In the genomic region with DNA sequence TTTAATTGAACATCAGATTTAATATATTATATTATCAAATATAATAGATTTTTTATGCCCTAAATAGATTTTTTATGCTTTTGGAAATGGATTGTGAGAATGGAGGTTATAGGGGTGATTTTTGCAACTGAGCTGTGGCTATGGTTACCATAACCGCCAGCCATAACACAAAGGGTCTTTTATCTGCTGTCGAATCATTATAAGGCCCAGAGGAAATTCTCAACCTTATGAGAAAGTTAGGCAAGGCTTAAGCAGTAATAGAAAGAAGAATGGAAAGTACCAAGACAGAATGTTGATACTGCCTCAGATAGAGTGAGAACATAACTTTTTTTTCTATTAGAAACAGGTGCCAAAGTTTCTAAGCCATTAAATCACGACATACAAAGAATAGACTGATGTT, we compare ENCODE assay signal across 40 cellular contexts. TPM values are rescaled to one million over a fixed set of nuclear protein-coding genes. Genes with fewer than 3 reads are reported as not detected.
"Had no signal": no experiment of that assay in that cellular context is flagged by ENCODE, and none has a peak within 500 bp of the region (broad histone marks: within the 10 kb centered on the region; RNA-seq: fewer than 3 reads in every experiment).

No MANE protein-coding gene starts in this region.

- H3K36me3 ChIP-seq: adrenal gland, ascending aorta, brain microvascular endothelial cell, breast epithelium, cardiac muscle cell had no signal

- H3K4me1 ChIP-seq: adrenal gland, ascending aorta, body of pancreas, breast epithelium had no signal

- H3K27me3 ChIP-seq: adrenal gland, ascending aorta, body of pancreas, brain microvascular endothelial cell, breast epithelium, cardiac muscle cell had no signal

- H3K9me3 ChIP-seq: adrenal gland, ascending aorta, body of pancreas, breast epithelium had no signal

- DNase-seq: activated effector memory CD4-positive, alpha-beta T cell treated with anti-CD3 and anti-CD28 coated beads, Interleukin-2, amount 50 U/mL, for 16 hours; activated effector memory CD4-positive, alpha-beta T cell treated with Interleukin-2 at 50 U/mL for 16 hours; activated gamma-delta T cell; activated gamma-delta T cell treated with Interleukin-2 at 50 U/mL for 16 hours; activated naive CD4-positive, alpha-beta T cell; activated naive CD4-positive, alpha-beta T cell treated with anti-CD3 and anti-CD28 coated beads for 36 hours; activated naive CD4-positive, alpha-beta T cell treated with anti-CD3 and anti-CD28 coated beads, Interleukin-2, amount 10 ng/mL, durations not matched to agents 7 days and 5 days; activated naive CD4-positive, alpha-beta T cell treated with anti-CD3 and anti-CD28 coated beads, Interleukin-2, amount 50 U/mL, for 16 hours; activated naive CD4-positive, alpha-beta T cell treated with Interleukin-2 at 50 U/mL for 16 hours; activated naive CD8-positive, alpha-beta T cell treated with anti-CD3 and anti-CD28 coated beads for 36 hours; activated naive CD8-positive, alpha-beta T cell treated with anti-CD3 and anti-CD28 coated beads, Interleukin-2, amount 10 ng/mL, durations not matched to agents 7 days and 5 days; activated naive CD8-positive, alpha-beta T cell treated with anti-CD3 and anti-CD28 coated beads, Interleukin-2, amount 50 U/mL, for 24 hours; activated T-cell treated with anti-CD3 and anti-CD28 coated beads, Interleukin-2, amount 50 U/mL, for 1 hour; activated T-cell treated with anti-CD3 and anti-CD28 coated beads, Interleukin-2, amount 50 U/mL, for 24 hours; activated T-cell treated with anti-CD3 and anti-CD28 coated beads, Interleukin-2, amount 50 U/mL, for 4 hours; activated T-cell treated with anti-CD3 and anti-CD28 coated beads, Interleukin-2, amount 50 U/mL, for 48 hours; activated T-cell treated with anti-CD3 and anti-CD28 coated beads, Interleukin-2, amount 50 U/mL, for 72 hours; adrenal gland; amniotic stem cell; amygdala; anterior cingulate cortex; aorta; body of pancreas; brain microvascular endothelial cell; caudate nucleus; central memory CD4-positive, alpha-beta T cell; cerebellar nuclear complex had no signal

- H3K27ac ChIP-seq: adrenal gland, ascending aorta, body of pancreas, brain microvascular endothelial cell, breast epithelium, cardiac muscle cell had no signal

- H3K4me3 ChIP-seq: adrenal gland, ascending aorta, body of pancreas, breast epithelium, cardiac muscle cell had no signal

RNA-seq across cellular contexts. Expression of gene CXCL6, which starts 26.3 kb away (rescaled TPM):
- total RNA-seq: activated naive CD4-positive, alpha-beta T cell treated with anti-CD3 and anti-CD28 coated beads for 36 hours; activated naive CD4-positive, alpha-beta T cell treated with anti-CD3 and anti-CD28 coated beads, Interleukin-2, amount 50 U/mL, for 72 hours; activated naive CD8-positive, alpha-beta T cell treated with anti-CD3 and anti-CD28 coated beads for 36 hours; activated naive CD8-positive, alpha-beta T cell treated with anti-CD3 and anti-CD28 coated beads, Interleukin-2, amount 10 ng/mL, durations not matched to agents 7 days and 5 days; activated T-cell treated with anti-CD3 and anti-CD28 coated beads, Interleukin-2, amount 50 U/mL, for 4 hours; activated T-cell treated with anti-CD3 and anti-CD28 coated beads, Interleukin-2, amount 50 U/mL, for 72 hours; activated T-helper 1 cell treated with anti-CD3 and anti-CD28 coated beads, Interleukin-12 subunit alpha, Interleukin-12 subunit beta, Interleukin-2, Interleukin-4 antibody, amounts not matched to agents 30 ng/mL and 10 ng/mL and 1 ng/mL, durations not matched to agents 14 hours and 24 hours and 36 hours; activated T-helper 17 cell treated with anti-CD3 and anti-CD28 coated beads, Interleukin-2, amount 50 U/mL, for 72 hours; activated T-helper 2 cell treated with anti-CD3 and anti-CD28 coated beads, Interferon-gamma antibody, Interleukin-2, Interleukin-4, amounts not matched to agents 10 μg/mL and 5 μg/mL and 100 μg/mL, durations not matched to agents 14 hours and 24 hours and 36 hours; ascending aorta; bronchial epithelial cell; cardiac muscle cell; chondrocyte had no signal
- polyA plus RNA-seq: aorta, cardiac muscle cell had no signal

RNA-seq across cellular contexts. Expression of gene PF4V1, which starts 42.9 kb away (rescaled TPM):
- total RNA-seq: activated naive CD4-positive, alpha-beta T cell treated with anti-CD3 and anti-CD28 coated beads for 36 hours; activated naive CD4-positive, alpha-beta T cell treated with anti-CD3 and anti-CD28 coated beads, Interleukin-2, amount 50 U/mL, for 72 hours; activated naive CD8-positive, alpha-beta T cell treated with anti-CD3 and anti-CD28 coated beads for 36 hours; activated naive CD8-positive, alpha-beta T cell treated with anti-CD3 and anti-CD28 coated beads, Interleukin-2, amount 10 ng/mL, durations not matched to agents 7 days and 5 days; activated T-cell treated with anti-CD3 and anti-CD28 coated beads, Interleukin-2, amount 50 U/mL, for 4 hours; activated T-cell treated with anti-CD3 and anti-CD28 coated beads, Interleukin-2, amount 50 U/mL, for 72 hours; activated T-helper 1 cell treated with anti-CD3 and anti-CD28 coated beads, Interleukin-12 subunit alpha, Interleukin-12 subunit beta, Interleukin-2, Interleukin-4 antibody, amounts not matched to agents 30 ng/mL and 10 ng/mL and 1 ng/mL, durations not matched to agents 14 hours and 24 hours and 36 hours; activated T-helper 17 cell treated with anti-CD3 and anti-CD28 coated beads, Interleukin-2, amount 50 U/mL, for 72 hours; activated T-helper 2 cell treated with anti-CD3 and anti-CD28 coated beads, Interferon-gamma antibody, Interleukin-2, Interleukin-4, amounts not matched to agents 10 μg/mL and 5 μg/mL and 100 μg/mL, durations not matched to agents 14 hours and 24 hours and 36 hours; adrenal gland; ascending aorta; astrocyte; body of pancreas; breast epithelium; cardiac muscle cell; cardiac septum; cerebellum; chondrocyte had no signal
- polyA plus RNA-seq: adipose tissue, adrenal gland, aorta, cardiac muscle cell had no signal

RNA-seq across cellular contexts. Expression of gene CXCL1, which starts 59.0 kb away (rescaled TPM):
- total RNA-seq: activated naive CD4-positive, alpha-beta T cell treated with anti-CD3 and anti-CD28 coated beads for 36 hours; activated naive CD4-positive, alpha-beta T cell treated with anti-CD3 and anti-CD28 coated beads, Interleukin-2, amount 50 U/mL, for 72 hours; activated naive CD8-positive, alpha-beta T cell treated with anti-CD3 and anti-CD28 coated beads for 36 hours; activated naive CD8-positive, alpha-beta T cell treated with anti-CD3 and anti-CD28 coated beads, Interleukin-2, amount 10 ng/mL, durations not matched to agents 7 days and 5 days; activated T-cell treated with anti-CD3 and anti-CD28 coated beads, Interleukin-2, amount 50 U/mL, for 4 hours; activated T-cell treated with anti-CD3 and anti-CD28 coated beads, Interleukin-2, amount 50 U/mL, for 72 hours; activated T-helper 1 cell treated with anti-CD3 and anti-CD28 coated beads, Interleukin-12 subunit alpha, Interleukin-12 subunit beta, Interleukin-2, Interleukin-4 antibody, amounts not matched to agents 30 ng/mL and 10 ng/mL and 1 ng/mL, durations not matched to agents 14 hours and 24 hours and 36 hours; activated T-helper 17 cell treated with anti-CD3 and anti-CD28 coated beads, Interleukin-2, amount 50 U/mL, for 72 hours; activated T-helper 2 cell treated with anti-CD3 and anti-CD28 coated beads, Interferon-gamma antibody, Interleukin-2, Interleukin-4, amounts not matched to agents 10 μg/mL and 5 μg/mL and 100 μg/mL, durations not matched to agents 14 hours and 24 hours and 36 hours; cardiac muscle cell had no signal
- polyA plus RNA-seq: cardiac muscle cell had no signal
